8 cellular contexts compared by ENCODE assay signal in genomic region chr2:70118798-70119454, GRCh38. TPM values are rescaled to one million over a fixed set of nuclear protein-coding genes. Genes with fewer than 3 reads are reported as not detected.
DNase-seq lines count a peak whose midpoint lies in the region; ATAC-seq and TF ChIP-seq lines count a peak whose summit lies in the region.

No MANE protein-coding gene starts in this region.

- peaks cover 47 to 56% of the 10 kb centered on the region in 2 experiments for H3K4me1 Mint-ChIP-seq in H9

- H3K4ac ChIP-seq in H9 (ENCODE audit: low read depth, low read length), result no peak overlapping the region; the same call in 1 of the 2 replicates

- peak overlapping the region in 11 of 59 donors; percentile 0 to 41 (median 15) for H3K4me3 ChIP-seq in dorsolateral prefrontal cortex

- peak overlapping the region in 1 of 2 experiments; percentile 33; a peak in 3 of 5 replicates for H3K4me3 Mint-ChIP-seq in H9

- H2BK12ac ChIP-seq in H9 (ENCODE audit: insufficient read length, low read depth, low read length), result peak overlapping the region; percentile 95

- peaks cover 13% of the 10 kb centered on the region for H3K4me1 ChIP-seq in H9 (ENCODE audit: insufficient read depth, low read length)

- WGBS in H9 (ENCODE audit: extremely low coverage, insufficient read length, low lambda C conversion rate), result no CpG with 5 or more reads among the region's 4 CpGs

- H3K18ac ChIP-seq in H9 (ENCODE audit: insufficient read length, low read depth, low read length), result peak overlapping the region; percentile 92

- peak overlapping the region; percentile 91 to 96 (median 92) for H3K27ac Mint-ChIP-seq in H9

- H2BK15ac ChIP-seq in H9 (ENCODE audit: low read depth, low read length), result peak overlapping the region; percentile 43; the same call in 1 of the 2 replicates

- no peak overlapping the region for H4K8ac ChIP-seq in H9 (replicated peaks; ENCODE audit: insufficient read length, low read depth, low read length)

- H2BK5ac ChIP-seq in H9 (ENCODE audit: insufficient read length, low read length), result peak overlapping the region; percentile 31

- ATAC-seq in omental fat pad (ENCODE audit: low FRiP score), result no peak

- H4K5ac ChIP-seq in H9 (ENCODE audit: insufficient read length, low read depth, low read length), result peak overlapping the region; percentile 78

- peak overlapping the region; percentile 74 for H2AFZ ChIP-seq in H9 (ENCODE audit: low read length)

- no peak overlapping the region for H3K23ac ChIP-seq in H9 (ENCODE audit: insufficient read length, low read depth, low read length)

- no peaks in the 10 kb centered on the region for H3K79me2 ChIP-seq in H9 (ENCODE audit: insufficient read depth, low read length)

- no peaks in the 10 kb centered on the region for H3K23me2 ChIP-seq in H9 (ENCODE audit: insufficient read length, low read depth, low read length, poor library complexity, severe bottlenecking)

- peak overlapping the region; percentile 93; the same call in 1 of the 2 replicates for H3K14ac ChIP-seq in H9 (ENCODE audit: insufficient read depth, low read length)

- H2BK20ac ChIP-seq in H9 (ENCODE audit: low read depth, low read length, poor library complexity, severe bottlenecking), result no peak overlapping the region

- H3K79me1 ChIP-seq in H9 (ENCODE audit: insufficient read depth, low read depth, low read length, poor library complexity, severe bottlenecking), result no peaks in the 10 kb centered on the region

- DNase-seq in H9 (peak; percentile 65), NCI-H510A treated with DMSO at 0.1 percent for 48 hours (lab: John Stamatoyannopoulos, UW) (peak; percentile 74), dorsolateral prefrontal cortex (peak in 5 of 10 donors; percentile 58 to 75 (median 67)), omental fat pad (ENCODE audit: low spot score) (peak; percentile 7), NCI-H345 treated with DMSO at 0.1 percent for 48 hours (lab: John Stamatoyannopoulos, UW; ENCODE audit: unreplicated experiment) (no peak), HCEC 1CT (no peak)
- DNase-seq in stimulated activated CD4-positive, alpha-beta T cell treated with anti-CD3 and anti-CD28 coated beads, Interleukin-15, amount 100 ng/mL, for 24 hours, result no peak
- DNase-seq in effector CD4-positive, alpha-beta T cell, result no peak

- H3K27me3 Mint-ChIP-seq in H9 (ENCODE audit: low read depth), result no peaks in the 10 kb centered on the region

- peak overlapping the region; percentile 86 for H4K91ac ChIP-seq in H9 (ENCODE audit: insufficient read length, low read depth, low read length)

- H3K9ac ChIP-seq in H9 (ENCODE audit: extremely low read depth, insufficient read length, low read length), result peak overlapping the region; percentile 50

- no peaks in the 10 kb centered on the region for H4K20me1 ChIP-seq in H9 (ENCODE audit: control insufficient read depth, insufficient read depth, insufficient read length)

- peak overlapping the region; percentile 42 for H3K4me2 ChIP-seq in H9 (ENCODE audit: insufficient read depth, insufficient read length, low read length)

- no peak overlapping the region for H3K56ac ChIP-seq in H9 (ENCODE audit: insufficient read length, low read depth, low read length)

- no peak overlapping the region for H2BK120ac ChIP-seq in H9 (ENCODE audit: low read depth, low read length, poor library complexity, severe bottlenecking)

- TF ChIP-seq CTCF in H9 (conservative IDR thresholded peaks at IDR 0.05), result no peak
- TF ChIP-seq CTCF in dorsolateral prefrontal cortex (IDR thresholded peaks at IDR 0.05 in 54 of 56, conservative IDR thresholded peaks at IDR 0.05 in 2 of 56; ENCODE audit: low read depth in 1 of 56, partially characterized antibody in 56 of 56), result peak in 2 of 56 donors; percentile 15 to 24
- no peak for TF ChIP-seq CTCF in omental fat pad (IDR thresholded peaks at IDR 0.05)

- H3K27ac ChIP-seq in H9 (ENCODE audit: insufficient read length, low read depth, low read length) (no peak overlapping the region), dorsolateral prefrontal cortex (peak overlapping the region in 58 of 59 donors; percentile 21 to 98 (median 93))

- H2AK5ac ChIP-seq in H9 (ENCODE audit: insufficient read length, low read length), result peak overlapping the region; percentile 91

- H3K27me3 ChIP-seq in H9 (ENCODE audit: insufficient read depth, low read length), result no peaks in the 10 kb centered on the region
- H3K27me3 ChIP-seq in dorsolateral prefrontal cortex, result no peaks in the 10 kb centered on the region

- H3T11ph ChIP-seq in H9 (ENCODE audit: low read length), result peak overlapping the region; percentile 92

- H3K36me3 Mint-ChIP-seq in H9 (ENCODE audit: insufficient read depth in 1 of 3, low read depth in 3 of 3), result no peaks in the 10 kb centered on the region; a peak in 2 of 7 replicates

- no peaks in the 10 kb centered on the region; a peak in 2 of 5 replicates for H3K9me3 Mint-ChIP-seq in H9

- no peaks in the 10 kb centered on the region for H3K9me3 ChIP-seq in H9 (ENCODE audit: control insufficient read depth, low read depth, low read length)

- intact Hi-C loops in dorsolateral prefrontal cortex (cut with DNase I), result no loop called here

RNA-seq across cellular contexts. Expression of gene PCBP1, which starts 31.6 kb away (rescaled TPM):
- total RNA-seq in H9 (2021), result 457 and 465 TPM in 2 replicates
- total RNA-seq in dorsolateral prefrontal cortex, result 100 to 1,000 TPM; 118 to 237 (median 174) TPM
- 100 to 1,000 TPM; 200 to 256 (median 209) TPM for total RNA-seq in omental fat pad

Comparison
In these comparisons a context has a peak if more than half of its experiments do, and no peak if none do; other contexts are left out.
1. DNase-seq: peak in H9 (single experiment), NCI-H510A treated with DMSO at 0.1 percent for 48 hours (single experiment) and omental fat pad (single experiment); none in NCI-H345 treated with DMSO at 0.1 percent for 48 hours (single experiment), stimulated activated CD4-positive, alpha-beta T cell treated with anti-CD3 and anti-CD28 coated beads, Interleukin-15, amount 100 ng/mL, for 24 hours (single experiment), HCEC 1CT (single experiment) and effector CD4-positive, alpha-beta T cell (single experiment).